19 cellular contexts compared by ENCODE assay signal in genomic region chr9:93258818-93259489, GRCh38.
DNase-seq lines count a peak whose midpoint lies in the region; ATAC-seq and TF ChIP-seq lines count a peak whose summit lies in the region.
"Had no signal": no experiment of that assay in that cellular context is flagged by ENCODE, and none has a peak within 500 bp of the region (broad histone marks: within the 10 kb centered on the region; RNA-seq: fewer than 3 reads in every experiment).

No MANE protein-coding gene starts in this region.

- H3K9me3 Mint-ChIP-seq in neural progenitor cell = no peaks in the 10 kb centered on the region

- no peak overlapping the region for H3K4me3 ChIP-seq in neural progenitor cell
- H3K4me3 ChIP-seq: mucosa of descending colon had no signal

- TF ChIP-seq CTCF in neural progenitor cell (IDR thresholded peaks at IDR 0.05) = no peak

- DNase-seq in Right ventricle myocardium inferior (ENCODE audit: missing footprints) (peak; percentile 8), left cardiac atrium (no peak), neural progenitor cell (ENCODE audit: low spot score) (no peak), ureter (ENCODE audit: low spot score) (peak; percentile 36), NCI-H146 (lab: John Stamatoyannopoulos, UW) (no peak), activated gamma-delta T cell (lab: John Stamatoyannopoulos, UW) (no peak)
- DNase-seq in activated T-cell treated with anti-CD3 and anti-CD28 coated beads, Interleukin-2, amount 50 U/mL, for 48 hours = peak; percentile 8 to 13
- DNase-seq: AML-193; Caco-2; MM.1S; NCI-H2081 treated with DMSO at 0.1 percent for 48 hours; NCI-H510A; SHP77 treated with DMSO at 0.1 percent for 48 hours; stimulated activated CD4-positive, alpha-beta T cell treated with anti-CD3 and anti-CD28 coated beads, Interleukin-2, amount 100 ng/mL, for 48 hours; T-helper 2 cell had no signal

- H3K4me1 Mint-ChIP-seq in neural progenitor cell = peaks cover 16% of the 10 kb centered on the region

- H3K27ac Mint-ChIP-seq in neural progenitor cell = peak overlapping the region; percentile 14

- no peaks in the 10 kb centered on the region for H3K27me3 Mint-ChIP-seq in neural progenitor cell (ENCODE audit: insufficient read depth, low read depth)

- no peaks in the 10 kb centered on the region for H3K36me3 ChIP-seq in neural progenitor cell
- H3K36me3 ChIP-seq: neutrophil had no signal

- H3K27me3 ChIP-seq in neural progenitor cell = no peaks in the 10 kb centered on the region

- intact Hi-C loops in Right ventricle myocardium inferior (cut with DNase I) = no loop called here
- intact Hi-C loops in left cardiac atrium (cut with DNase I) = no loop called here

- H3K27ac ChIP-seq in neural progenitor cell = no peak overlapping the region
- H3K27ac ChIP-seq: neutrophil had no signal

- peaks cover 8% of the 10 kb centered on the region for H3K36me3 Mint-ChIP-seq in neural progenitor cell

- no peaks in the 10 kb centered on the region for H3K9me3 ChIP-seq in neural progenitor cell (ENCODE audit: low read depth)
- H3K9me3 ChIP-seq: Caco-2, mucosa of descending colon, neutrophil had no signal

- no peak overlapping the region for H3K9ac ChIP-seq in neural progenitor cell

- no peaks in the 10 kb centered on the region for H3K79me2 ChIP-seq in neural progenitor cell (ENCODE audit: low read depth)

- H3K4me3 Mint-ChIP-seq in neural progenitor cell = no peak overlapping the region

- H3K4me1 ChIP-seq in neural progenitor cell = no peaks in the 10 kb centered on the region
- H3K4me1 ChIP-seq: Caco-2 had no signal

- H4K20me1 ChIP-seq in neural progenitor cell (ENCODE audit: low read depth) = no peaks in the 10 kb centered on the region

- H3F3A ChIP-seq in neural progenitor cell (ENCODE audit: low read depth) = no peaks in the 10 kb centered on the region

- ATAC-seq in Right ventricle myocardium inferior (no peak), left cardiac atrium (no peak), GM21526 (IDR thresholded peaks at IDR 0.05; ENCODE audit: low FRiP score, unreplicated experiment) (no peak)
- ATAC-seq: activated CD4-positive, CD25-positive, alpha-beta regulatory T cell treated with anti-CD3 and anti-CD28 coated beads, Interleukin-2, amount 50 U/mL, for 24 hours; mucosa of descending colon had no signal

- H3K4me2 ChIP-seq in neural progenitor cell = no peak overlapping the region

- no peak overlapping the region for H2AFZ ChIP-seq in neural progenitor cell (replicated peaks)

Comparison
In these comparisons a context has a peak if more than half of its experiments do, and no peak if none do; other contexts are left out.
1. DNase-seq: peak in Right ventricle myocardium inferior (single experiment), activated T-cell treated with anti-CD3 and anti-CD28 coated beads, Interleukin-2, amount 50 U/mL, for 48 hours (2 of 2) and ureter (single experiment); none in left cardiac atrium (single experiment), neural progenitor cell (single experiment), NCI-H146 (single experiment) and activated gamma-delta T cell (single experiment).